Comparison of ENCODE assay signal across 30 cellular contexts in the genomic region with DNA sequence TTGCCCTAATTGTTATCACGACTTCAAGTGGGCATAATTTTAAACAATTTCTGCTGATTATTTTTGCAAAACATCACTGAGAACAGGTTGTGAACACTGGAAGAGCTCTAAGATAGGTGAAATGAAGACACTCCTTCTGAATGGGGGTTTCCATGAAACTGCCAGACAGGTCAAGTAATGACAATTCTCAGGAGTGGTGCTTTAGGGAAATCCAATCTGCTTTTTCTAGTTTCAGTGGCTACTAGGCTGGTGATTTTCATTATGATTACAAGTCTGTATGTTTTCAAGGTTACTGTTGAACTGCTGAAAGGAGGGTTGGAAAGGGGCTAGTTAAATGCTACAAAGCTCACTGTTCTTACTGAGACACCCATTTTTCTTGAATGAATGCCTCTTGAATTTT.
"Had no signal": no experiment of that assay in that cellular context is flagged by ENCODE, and none has a peak within 500 bp of the region (broad histone marks: within the 10 kb centered on the region; RNA-seq: fewer than 3 reads in every experiment).

No MANE protein-coding gene starts in this region.

- ATAC-seq: activated CD4-positive, alpha-beta T cell treated with anti-CD3 and anti-CD28 coated beads for 36 hours; activated naive CD4-positive, alpha-beta T cell treated with anti-CD3 and anti-CD28 coated beads, Interleukin-2, amount 50 U/mL, for 72 hours; activated T-helper 17 cell treated with anti-CD3 and anti-CD28 coated beads, Interleukin-2, amount 50 U/mL, for 72 hours; gastrocnemius medialis; left ventricle myocardium superior; naive thymus-derived CD8-positive, alpha-beta T cell; psoas muscle had no signal

- H3K4me1 Mint-ChIP-seq: activated B cell treated with CpG ODN at 0.5 μM for 24 hours; activated CD4-positive, alpha-beta T cell treated with anti-CD3 and anti-CD28 coated beads for 36 hours; activated T-helper 17 cell treated with anti-CD3 and anti-CD28 coated beads, Interleukin-2, amount 50 U/mL, for 72 hours; central memory CD8-positive, alpha-beta T cell; naive thymus-derived CD8-positive, alpha-beta T cell had no signal

- DNase-seq: activated B cell treated with CpG ODN at 0.5 μM for 24 hours; activated CD4-positive, alpha-beta T cell treated with anti-CD3 and anti-CD28 coated beads for 36 hours; activated CD4-positive, alpha-beta T cell treated with anti-CD3 and anti-CD28 coated beads, Interleukin-2, amount 50 U/mL, for 4 hours; activated CD8-positive, alpha-beta memory T cell treated with anti-CD3 and anti-CD28 coated beads for 24 hours; activated CD8-positive, alpha-beta memory T cell treated with anti-CD3 and anti-CD28 coated beads, Interleukin-2, amount 50 U/mL, for 4 hours; activated T-cell treated with anti-CD3 and anti-CD28 coated beads, Interleukin-2, amount 50 U/mL, for 24 hours; aorta; brain microvascular endothelial cell; colonic mucosa; dorsolateral prefrontal cortex; esophagus squamous epithelium; gastrocnemius medialis; head of caudate nucleus; hypothalamus; left ventricle myocardium superior; mammary epithelial cell; naive thymus-derived CD8-positive, alpha-beta T cell; ovary; psoas muscle; stimulated activated CD4-positive, alpha-beta T cell treated with anti-CD3 and anti-CD28 coated beads, Interleukin-4, amount 100 ng/mL, for 24 hours; stimulated activated naive CD4-positive, alpha-beta T cell treated with Interleukin-2 at 50 U/mL for 16 hours had no signal

- H3K9me3 ChIP-seq: colonic mucosa, esophagus squamous epithelium, gastrocnemius medialis, neutrophil, ovary, psoas muscle, thoracic aorta, vagina had no signal

- H3K36me3 ChIP-seq: brain microvascular endothelial cell, colonic mucosa, esophagus squamous epithelium, gastrocnemius medialis, neutrophil, ovary, right atrium auricular region, thoracic aorta, vagina had no signal

- H3K27ac Mint-ChIP-seq: activated B cell treated with CpG ODN at 0.5 μM for 24 hours; activated CD4-positive, alpha-beta T cell treated with anti-CD3 and anti-CD28 coated beads for 36 hours; activated naive CD4-positive, alpha-beta T cell treated with anti-CD3 and anti-CD28 coated beads, Interleukin-2, amount 50 U/mL, for 72 hours; activated T-cell treated with anti-CD3 and anti-CD28 coated beads, Interleukin-2, amount 50 U/mL, for 24 hours; activated T-helper 17 cell treated with anti-CD3 and anti-CD28 coated beads, Interleukin-2, amount 50 U/mL, for 72 hours; mesothelial cell of epicardium; naive thymus-derived CD8-positive, alpha-beta T cell; type B pancreatic cell had no signal

- H3K4me3 ChIP-seq: colonic mucosa, dorsolateral prefrontal cortex, esophagus squamous epithelium, gastrocnemius medialis, ovary, psoas muscle, right atrium auricular region, thoracic aorta, vagina had no signal

- H3K27me3 Mint-ChIP-seq: activated B cell treated with CpG ODN at 0.5 μM for 24 hours; activated CD4-positive, alpha-beta T cell treated with anti-CD3 and anti-CD28 coated beads for 36 hours; activated T-cell treated with anti-CD3 and anti-CD28 coated beads, Interleukin-2, amount 50 U/mL, for 24 hours; activated T-helper 17 cell treated with anti-CD3 and anti-CD28 coated beads, Interleukin-2, amount 50 U/mL, for 72 hours; central memory CD8-positive, alpha-beta T cell; naive thymus-derived CD8-positive, alpha-beta T cell; type B pancreatic cell had no signal

- H3K4me1 ChIP-seq: colonic mucosa, esophagus squamous epithelium, gastrocnemius medialis, psoas muscle, right atrium auricular region, vagina had no signal

- H3K4me3 Mint-ChIP-seq: activated B cell treated with CpG ODN at 0.5 μM for 24 hours; activated CD4-positive, alpha-beta T cell treated with anti-CD3 and anti-CD28 coated beads for 36 hours; activated T-cell treated with anti-CD3 and anti-CD28 coated beads, Interleukin-2, amount 50 U/mL, for 24 hours; activated T-helper 17 cell treated with anti-CD3 and anti-CD28 coated beads, Interleukin-2, amount 50 U/mL, for 72 hours; central memory CD8-positive, alpha-beta T cell; mesothelial cell of epicardium; naive thymus-derived CD8-positive, alpha-beta T cell; type B pancreatic cell had no signal

- H3K36me3 Mint-ChIP-seq: naive thymus-derived CD8-positive, alpha-beta T cell; type B pancreatic cell had no signal

- H3K27me3 ChIP-seq: brain microvascular endothelial cell, colonic mucosa, dorsolateral prefrontal cortex, esophagus squamous epithelium, gastrocnemius medialis, neutrophil, ovary, right atrium auricular region, vagina had no signal

- H3K27ac ChIP-seq: brain microvascular endothelial cell, colonic mucosa, dorsolateral prefrontal cortex, esophagus squamous epithelium, gastrocnemius medialis, neutrophil, ovary, psoas muscle, right atrium auricular region, thoracic aorta, vagina had no signal
